1 cellular context compared by ENCODE assay signal in genomic region chr20:43043887-43044286, GRCh38.
TF ChIP-seq lines count a peak whose summit lies in the region.

No MANE protein-coding gene starts in this region.

TF ChIP-seq in HEK293, 187 proteins besides CTCF, POLR2A, EP300 and RAD21 (continued from another document):
- TF ChIP-seq, protein P1, sequence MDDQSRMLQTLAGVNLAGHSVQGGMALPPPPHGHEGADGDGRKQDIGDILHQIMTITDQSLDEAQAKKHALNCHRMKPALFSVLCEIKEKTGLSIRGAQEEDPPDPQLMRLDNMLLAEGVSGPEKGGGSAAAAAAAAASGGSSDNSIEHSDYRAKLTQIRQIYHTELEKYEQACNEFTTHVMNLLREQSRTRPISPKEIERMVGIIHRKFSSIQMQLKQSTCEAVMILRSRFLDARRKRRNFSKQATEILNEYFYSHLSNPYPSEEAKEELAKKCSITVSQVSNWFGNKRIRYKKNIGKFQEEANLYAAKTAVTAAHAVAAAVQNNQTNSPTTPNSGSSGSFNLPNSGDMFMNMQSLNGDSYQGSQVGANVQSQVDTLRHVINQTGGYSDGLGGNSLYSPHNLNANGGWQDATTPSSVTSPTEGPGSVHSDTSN (CRISPR knock-in tag; IDR thresholded peaks at IDR 0.05), result no peak
